In genomic region chr3:47851888-47852603, GRCh38 we compare ENCODE assay signal across 19 cellular contexts. TPM values are rescaled to one million over a fixed set of nuclear protein-coding genes. Genes with fewer than 3 reads are reported as not detected.
DNase-seq lines count a peak whose midpoint lies in the region; ATAC-seq, FAIRE-seq and TF ChIP-seq lines count a peak whose summit lies in the region.
"Had no signal": no experiment of that assay in that cellular context is flagged by ENCODE, and none has a peak within 500 bp of the region (broad histone marks: within the 10 kb centered on the region; RNA-seq: fewer than 3 reads in every experiment).

No MANE protein-coding gene starts in this region.

- no peak for TF ChIP-seq CTCF in HepG2 (CRISPR knock-in tag; IDR thresholded peaks at IDR 0.05)
- no peak for TF ChIP-seq CTCF in right lobe of liver (IDR thresholded peaks at IDR 0.05)
- TF ChIP-seq CTCF in K562 (IDR thresholded peaks at IDR 0.05 in 2 of 3, conservative IDR thresholded peaks at IDR 0.05 in 1 of 3; ENCODE audit: insufficient read depth in 2 of 3, low read depth in 1 of 3, low read length in 3 of 3), result no peak
- TF ChIP-seq CTCF in coronary artery (IDR thresholded peaks at IDR 0.05), result no peak

- BruUV-seq in HepG2 (replicated peaks; lab: Mats Ljungman, UMichigan), result no TSS peak
- BruUV-seq in K562 (replicated peaks; lab: Mats Ljungman, UMichigan), result TSS peak; percentile 74

- H3K9me3 Mint-ChIP-seq in naive B cell, result no peaks in the 10 kb centered on the region

- POLR2A ChIA-PET in HepG2 (lab: Yijun Ruan, JAX), result interaction anchor here (2.3 kb wide), 1 partner anchor 27 kb away, joined by 6 read pairs; no protein-coding TSS in a partner anchor
- POLR2A ChIA-PET in K562 (lab: Yijun Ruan, JAX), result interaction anchor here (0.7 to 1.4 kb wide), 5 partner anchors 14 to 298 kb away, joined by 3 to 5 read pairs (median 3); no protein-coding TSS in a partner anchor

- no peaks in the 10 kb centered on the region for H3K9me3 ChIP-seq in HepG2 (ENCODE audit: low read length)
- H3K9me3 ChIP-seq in right lobe of liver, result no peaks in the 10 kb centered on the region
- H3K9me3 ChIP-seq in K562 (replicated peaks; ENCODE audit: control insufficient read depth, insufficient read depth, low read depth, low read length), result no peaks in the 10 kb centered on the region
- H3K9me3 ChIP-seq: ascending aorta, sigmoid colon, uterus had no signal

- TF ChIP-seq POLR2A in HepG2 (IDR thresholded peaks at IDR 0.05; ENCODE audit: insufficient read depth in 1 of 2, low read depth in 2 of 2, low read length in 2 of 2) (no peak), right lobe of liver (IDR thresholded peaks at IDR 0.05) (no peak), K562 (conservative IDR thresholded peaks at IDR 0.05) (no peak), GM18505 (IDR thresholded peaks at IDR 0.05; ENCODE audit: borderline replicate concordance, extremely low read depth, insufficient read depth, insufficient read length) (no peak)

- CTCF ChIA-PET in HepG2 (lab: Yijun Ruan, JAX; ENCODE audit: low intra/inter-chr PET ratio, low total read pairs) (no interaction called here), K562 (lab: Yijun Ruan, JAX; ENCODE audit: low intra/inter-chr PET ratio) (interaction anchor here (0.7 kb wide), 1 partner anchor 9 kb away, joined by 3 read pairs; no protein-coding TSS in a partner anchor)

- H3K27me3 Mint-ChIP-seq in naive B cell, result no peaks in the 10 kb centered on the region

- no peak overlapping the region for H3K9ac ChIP-seq in HepG2 (ENCODE audit: insufficient read depth, low read depth, low read length)
- H3K9ac ChIP-seq in K562 (ENCODE audit: insufficient read depth in 1 of 2, low read depth in 2 of 2, low read length in 2 of 2), result peak overlapping the region in 1 of 2 experiments; percentile 18; a peak in 2 of 4 replicates

- H3K4me3 ChIP-seq in HepG2 (replicated peaks in 1 of 3; ENCODE audit: insufficient read depth in 1 of 3, low read depth in 2 of 3, low read length in 3 of 3), result no peak overlapping the region
- no peak overlapping the region for H3K4me3 ChIP-seq in right lobe of liver
- H3K4me3 ChIP-seq in K562, result no peak overlapping the region
- no peak overlapping the region for H3K4me3 ChIP-seq in coronary artery
- H3K4me3 ChIP-seq: ascending aorta, sigmoid colon, uterus had no signal

- FAIRE-seq in HepG2 (lab: Jason Lieb, UNC) (no peak), K562 (lab: Jason Lieb, UNC) (peak; percentile 11)

- H3K36me3 Mint-ChIP-seq in naive B cell, result no peaks in the 10 kb centered on the region

- H3K4me2 ChIP-seq in HepG2 (ENCODE audit: low read depth, low read length) (no peak overlapping the region), K562 (ENCODE audit: insufficient read depth, low read length) (no peak overlapping the region)

- in situ Hi-C loops in HepG2 (cut with HindIII; ENCODE audit: extremely low pct_ligation_motif_present, low pct_unique_long_range_greater_than_20kb), result loop anchor here (10.0 kb wide), 1 partner anchor 143 kb away; no protein-coding TSS in a partner anchor
- in situ Hi-C loops in K562 (cut with MboI), result no loop called here

- no peak overlapping the region for H3K27ac ChIP-seq in HepG2 (ENCODE audit: extremely low read length, insufficient read depth, low read length)
- no peak overlapping the region for H3K27ac ChIP-seq in right lobe of liver
- H3K27ac ChIP-seq in K562 (ENCODE audit: extremely low read depth, low read depth, low read length), result no peak overlapping the region
- H3K27ac ChIP-seq in coronary artery, result no peak overlapping the region
- H3K27ac ChIP-seq: ascending aorta, uterus had no signal

- intact Hi-C loops in HepG2 (cut with micrococcal nuclease; ENCODE audit: unreplicated experiment) (loop anchor here (2.0 kb wide), 1 partner anchor 139 kb away; no protein-coding TSS in a partner anchor), right lobe of liver (cut with DNase I) (no loop called here), K562 (cut with micrococcal nuclease) (loop anchor here (5.0 kb wide), 1 partner anchor 300 kb away; no protein-coding TSS in a partner anchor)

- H4K20me1 ChIP-seq in HepG2 (ENCODE audit: insufficient read depth, low read length), result no peaks in the 10 kb centered on the region
- peaks cover 17% of the 10 kb centered on the region for H4K20me1 ChIP-seq in K562 (replicated peaks; ENCODE audit: control insufficient read depth, insufficient read depth, low read length)

- H3K36me3 ChIP-seq in HepG2 (replicated peaks in 1 of 2; ENCODE audit: control insufficient read depth in 1 of 2, insufficient read depth in 2 of 2, low read length in 2 of 2) (peaks cover 36 to 72% of the 10 kb centered on the region in 2 experiments), right lobe of liver (peaks cover 4 to 70% (median 29%) of the 10 kb centered on the region in 4 donors), K562 (ENCODE audit: control insufficient read depth, insufficient read depth, low read length) (peaks cover 90% of the 10 kb centered on the region)
- H3K36me3 ChIP-seq: uterus had no signal

- DNase-seq in HepG2 (ENCODE audit: low spot score) (no peak), right lobe of liver (no peak), K562 (ENCODE audit: extremely low read depth in 1 of 4, low spot score in 3 of 4) (no peak), naive B cell (no peak), coronary artery (ENCODE audit: low spot score) (no peak)
- DNase-seq: activated CD4-positive, CD25-positive, alpha-beta regulatory T cell treated with anti-CD3 and anti-CD28 coated beads, Interleukin-2, amount 50 U/mL, for 72 hours; glutamatergic neuron; NCI-H1694 treated with DMSO at 0.1 percent for 48 hours; NCI-H446; SHP77 treated with DMSO at 0.1 percent for 48 hours; sigmoid colon; stimulated activated CD4-positive, alpha-beta T cell treated with anti-CD3 and anti-CD28 coated beads, Interleukin-1b, Interleukin-23, amount 100 ng/mL, for 48 hours; T-helper 9 cell; uterus had no signal

- H3K27me3 ChIP-seq in HepG2 (ENCODE audit: control insufficient read depth in 1 of 2, insufficient read depth in 2 of 2, low read length in 2 of 2) (no peaks in the 10 kb centered on the region), right lobe of liver (no peaks in the 10 kb centered on the region), K562 (ENCODE audit: control insufficient read depth in 2 of 2, insufficient read depth in 2 of 2, low read length in 2 of 2) (no peaks in the 10 kb centered on the region)
- H3K27me3 ChIP-seq: ascending aorta, sigmoid colon, uterus had no signal

- H3K9me1 ChIP-seq in K562 (ENCODE audit: control insufficient read depth, insufficient read depth, low read length), result no peaks in the 10 kb centered on the region

- ATAC-seq in HepG2 (no peak), right lobe of liver (no peak), K562 (no peak), naive B cell (ENCODE audit: low read depth in 2 of 2) (no peak), GM21786 (IDR thresholded peaks at IDR 0.05; ENCODE audit: unreplicated experiment) (no peak), GM18505 (IDR thresholded peaks at IDR 0.05; ENCODE audit: unreplicated experiment) (no peak), GM19035 (IDR thresholded peaks at IDR 0.05; ENCODE audit: unreplicated experiment) (no peak)
- ATAC-seq: esophagus mucosa had no signal

- no peak for TF ChIP-seq RAD21 in HepG2 (CRISPR knock-in tag; IDR thresholded peaks at IDR 0.05)
- TF ChIP-seq RAD21 in K562 (CRISPR knock-in tag; conservative IDR thresholded peaks at IDR 0.05 in 1 of 2, IDR thresholded peaks at IDR 0.05 in 1 of 2), result no peak

- H3K4me3 Mint-ChIP-seq in naive B cell, result no peak overlapping the region

- no peaks in the 10 kb centered on the region for H3K79me2 ChIP-seq in HepG2 (ENCODE audit: insufficient read depth, low read length)
- no peaks in the 10 kb centered on the region for H3K79me2 ChIP-seq in K562 (ENCODE audit: control insufficient read depth, insufficient read depth, low read length)

- H3K4me1 Mint-ChIP-seq in naive B cell, result peaks cover 0 to 16% (median 6%) of the 10 kb centered on the region in 3 donors

- 92% methylated on average over 12 of the region's 12 CpGs for WGBS in HepG2 (ENCODE audit: low lambda C conversion rate)
- WGBS in right lobe of liver (ENCODE audit: insufficient coverage, low coverage, low lambda C conversion rate, missing lambda C conversion rate), result 91% methylated on average over 11 of the region's 12 CpGs
- WGBS in K562 (ENCODE audit: insufficient coverage, low coverage, missing lambda C conversion rate), result 86% methylated on average over 12 of the region's 12 CpGs

- H2AFZ ChIP-seq in HepG2 (ENCODE audit: low read length) (no peak overlapping the region), K562 (ENCODE audit: low read depth, low read length) (no peak overlapping the region)

- H3K4me1 ChIP-seq in HepG2 (ENCODE audit: insufficient read depth, low read length), result no peaks in the 10 kb centered on the region
- no peaks in the 10 kb centered on the region for H3K4me1 ChIP-seq in right lobe of liver
- peaks cover 0 to 24% of the 10 kb centered on the region in 2 experiments; a peak in 2 of 5 replicates for H3K4me1 ChIP-seq in K562 (replicated peaks in 1 of 2; ENCODE audit: control insufficient read depth in 2 of 2, insufficient read depth in 2 of 2, low read length in 2 of 2)
- H3K4me1 ChIP-seq: ascending aorta, sigmoid colon, uterus had no signal

- H3K27ac Mint-ChIP-seq in naive B cell, result peak overlapping the region in 5 of 6 donors; percentile 16 to 84 (median 42)

- TF ChIP-seq EP300 in HepG2 (IDR thresholded peaks at IDR 0.05; ENCODE audit: low read depth in 2 of 2, low read length in 2 of 2) (no peak), HepG2 (CRISPR knock-in tag; IDR thresholded peaks at IDR 0.05; ENCODE audit: borderline replicate concordance) (no peak), K562 (IDR thresholded peaks at IDR 0.05; ENCODE audit: low read length) (no peak)

RNA-seq across cellular contexts. Expression of gene DHX30, which starts 49.1 kb away (rescaled TPM):
- 45.6 and 59.4 TPM in 2 replicates for total RNA-seq in HepG2 (2016; rRNA removed; fragmentation: Illumina TruSeq; extraction: Trizol)
- 13.6 and 17.0 TPM in 2 replicates for total RNA-seq in HepG2 (2016; cell fraction: cytosol; rRNA removed; fragmentation: Illumina TruSeq; extraction: Trizol; ENCODE audit: low read depth)
- total RNA-seq in HepG2 (2016; cell fraction: insoluble cytoplasmic fraction; rRNA removed; fragmentation: Illumina TruSeq; extraction: Trizol), result 38.6 and 62.5 TPM in 2 replicates
- total RNA-seq in HepG2 (2016; cell fraction: membrane; rRNA removed; fragmentation: Illumina TruSeq; extraction: Trizol), result 22.4 and 24.3 TPM in 2 replicates
- total RNA-seq in HepG2 (2016; cell fraction: nucleus; rRNA removed; fragmentation: Illumina TruSeq; extraction: Trizol), result 62.9 and 74.7 TPM in 2 replicates
- polyA plus RNA-seq in HepG2 (2011; rRNA removed), result 30.6 and 40.7 TPM in 2 replicates
- 28.3 and 39.0 TPM in 2 replicates for polyA plus RNA-seq in HepG2 (2011; cell fraction: cytosol; rRNA removed)
- polyA plus RNA-seq in HepG2 (2011; cell fraction: nucleus; rRNA removed), result 163 and 197 TPM in 2 replicates
- polyA plus RNA-seq in HepG2 (2012), result 24.2 and 29.1 TPM in 2 replicates
- polyA plus RNA-seq in HepG2 (2016; cell fraction: cytosol; fragmentation: Illumina TruSeq; extraction: Trizol; ENCODE audit: low read depth), result 11.0 and 12.5 TPM in 2 replicates
- polyA plus RNA-seq in HepG2 (2016; cell fraction: insoluble cytoplasmic fraction; fragmentation: Illumina TruSeq; extraction: Trizol; ENCODE audit: low read depth), result 25.7 and 33.1 TPM in 2 replicates
- polyA plus RNA-seq in HepG2 (2016; cell fraction: membrane; fragmentation: Illumina TruSeq; extraction: Trizol; ENCODE audit: low read depth), result 9.0 and 9.5 TPM in 2 replicates
- 92.0 and 98.7 TPM in 2 replicates for polyA plus RNA-seq in HepG2 (2016; cell fraction: nucleus; fragmentation: Illumina TruSeq; extraction: Trizol; ENCODE audit: insufficient read depth, low read depth)
- 105 and 153 TPM in 2 replicates for polyA minus RNA-seq in HepG2 (2011; rRNA and poly(A)+ RNA removed; ENCODE audit: low replicate concordance)
- polyA minus RNA-seq in HepG2 (2011; cell fraction: cytosol; rRNA and poly(A)+ RNA removed), result 32.0 and 32.5 TPM in 2 replicates
- polyA minus RNA-seq in HepG2 (2011; cell fraction: nucleus; rRNA and poly(A)+ RNA removed), result 66.0 and 72.5 TPM in 2 replicates
- total RNA-seq in right lobe of liver, result 10 to 100 TPM; 20.1 to 40.9 (median 28.7) TPM
- total RNA-seq in K562 (2011; cell fraction: chromatin; rRNA removed; ENCODE audit: low replicate concordance), result 284 and 628 TPM in 2 replicates
- 355 and 369 TPM in 2 replicates for total RNA-seq in K562 (2011; cell fraction: nucleolus; rRNA removed)
- 282 and 303 TPM in 2 replicates for total RNA-seq in K562 (2011; cell fraction: nucleoplasm; rRNA removed)
- total RNA-seq in K562 (2014; rRNA removed), result 144 and 154 TPM in 2 replicates
- total RNA-seq in K562 (2014; rRNA removed; fragmentation: Illumina TruSeq; extraction: Trizol), result 48.8 and 53.4 TPM in 2 replicates
- 79.0 and 82.5 TPM in 2 replicates for total RNA-seq in K562 (2015; rRNA removed; fragmentation: Illumina TruSeq; extraction: Trizol)
- 155 and 158 TPM in 2 replicates for total RNA-seq in K562 (2021)
- polyA plus RNA-seq in K562 (2011; rRNA removed), result 57.0 and 90.6 TPM in 2 replicates
- 80.2 and 129 TPM in 2 replicates for polyA plus RNA-seq in K562 (2011; cell fraction: cytosol; rRNA removed)
- 352 and 482 TPM in 2 replicates for polyA plus RNA-seq in K562 (2011; cell fraction: nucleus; rRNA removed)
- polyA plus RNA-seq in K562 (2012), result 75.3 and 81.4 TPM in 2 replicates
- 83.6 and 100 TPM in 2 replicates for polyA plus RNA-seq in K562 (2014; fragmentation: Illumina TruSeq; extraction: Trizol)
- polyA plus RNA-seq in K562 (2014; fragmentation: Nextera tagmentation; extraction: Ambion mirVana), result 10 to 100 TPM; 12.3 to 14.2 TPM
- polyA plus RNA-seq in K562 (2014; rRNA removed), result 104 and 113 TPM in 2 replicates
- 69.4 and 94.1 TPM in 2 replicates for polyA minus RNA-seq in K562 (2011; rRNA and poly(A)+ RNA removed)
- 87.7 and 97.7 TPM in 2 replicates for polyA minus RNA-seq in K562 (2011; cell fraction: cytosol; rRNA and poly(A)+ RNA removed)
- polyA minus RNA-seq in K562 (2011; cell fraction: nucleus; rRNA and poly(A)+ RNA removed), result 141 and 156 TPM in 2 replicates
- 10 to 100 TPM; 25.5 to 43.5 (median 28.1) TPM for polyA plus RNA-seq in naive B cell (ENCODE audit: low read depth in 6 of 6)

Comparison
In these comparisons a context has a peak if more than half of its experiments do, and no peak if none do; other contexts are left out.
1. intact Hi-C loops: an anchor here in HepG2 (2.0 kb wide) and K562 (5.0 kb wide); none called in right lobe of liver.
2. Of the 241 proteins assayed by ChIP-seq in both HepG2 and K562: peak only in HepG2: none; only in K562: POLR2G; in both: RBM22; in neither: 239.